In genomic region chr6:109007521-109007920, GRCh38 we compare ENCODE assay signal across 9 cellular contexts.
DNase-seq lines count a peak whose midpoint lies in the region; ATAC-seq and TF ChIP-seq lines count a peak whose summit lies in the region.
"Had no signal": no experiment of that assay in that cellular context is flagged by ENCODE, and none has a peak within 500 bp of the region (broad histone marks: within the 10 kb centered on the region; RNA-seq: fewer than 3 reads in every experiment).

No MANE protein-coding gene starts in this region.

- peaks cover 30% of the 10 kb centered on the region for H3K4me1 ChIP-seq in HEK293 (ENCODE audit: control insufficient read depth, insufficient read depth, low read length)

- CTCF ChIA-PET in HEK293 (lab: Yijun Ruan, JAX) = interaction anchor here (0.6 to 1.1 kb wide), 3 partner anchors 66 to 1421 kb away, joined by 3 read pairs; no protein-coding TSS in a partner anchor
- CTCF ChIA-PET in activated CD4-positive, alpha-beta memory T cell treated with anti-CD3 and anti-CD28 coated beads for 36 hours (lab: Charles Lee) = interaction anchor here (0.8 to 4.3 kb wide), 5 partner anchors 12 to 65 kb away, joined by 3 to 21 read pairs (median 3); no protein-coding TSS in a partner anchor

- no peaks in the 10 kb centered on the region for H3K36me3 ChIP-seq in HEK293 (ENCODE audit: control insufficient read depth in 2 of 2, insufficient read depth in 1 of 2, low read length in 2 of 2)

- no peaks in the 10 kb centered on the region for H3K9me3 Mint-ChIP-seq in activated CD4-positive, alpha-beta memory T cell treated with anti-CD3 and anti-CD28 coated beads for 36 hours

- intact Hi-C loops in activated CD4-positive, alpha-beta memory T cell treated with anti-CD3 and anti-CD28 coated beads for 36 hours (cut with micrococcal nuclease) = no loop called here

- no peak for TF ChIP-seq CTCF in HEK293 (tag by site-specific recombination; IDR thresholded peaks at IDR 0.05)
- no peak for TF ChIP-seq CTCF in fibroblast of pulmonary artery (IDR thresholded peaks at IDR 0.05; ENCODE audit: low read length, missing control alignments)

- no peaks in the 10 kb centered on the region for H3K9me3 ChIP-seq in HEK293 (ENCODE audit: control insufficient read depth, insufficient read depth, low read depth, low read length)

- H3K27me3 Mint-ChIP-seq in activated CD4-positive, alpha-beta memory T cell treated with anti-CD3 and anti-CD28 coated beads for 36 hours = no peaks in the 10 kb centered on the region

- ATAC-seq in GM21576 (IDR thresholded peaks at IDR 0.05; ENCODE audit: unreplicated experiment) (no peak), GM21737 (IDR thresholded peaks at IDR 0.05; ENCODE audit: unreplicated experiment) (no peak)

- H3K27ac ChIP-seq in HEK293 (ENCODE audit: extremely low read depth, low read depth, low read length) = no peak overlapping the region

- peak overlapping the region; percentile 91 for H3K4me3 Mint-ChIP-seq in activated CD4-positive, alpha-beta memory T cell treated with anti-CD3 and anti-CD28 coated beads for 36 hours

- peak overlapping the region; percentile 97 for H3K4me3 ChIP-seq in HEK293 (ENCODE audit: low read depth, low read length)
- peak overlapping the region; percentile 75 for H3K4me3 ChIP-seq in fibroblast of pulmonary artery (replicated peaks; ENCODE audit: low read depth, low read length)
- peak overlapping the region; percentile 83 for H3K4me3 ChIP-seq in skeletal muscle cell (ENCODE audit: low read depth, low read length)
- H3K4me3 ChIP-seq: lung had no signal

- no peak for DNase-seq in activated CD4-positive, alpha-beta memory T cell treated with anti-CD3 and anti-CD28 coated beads for 36 hours
- DNase-seq in fibroblast of pulmonary artery (ENCODE audit: low read depth) (no peak), skeletal muscle cell (ENCODE audit: low read depth) (no peak), ACHN (no peak), hippocampal formation (lab: John Stamatoyannopoulos, UW) (no peak)

- H3K27ac Mint-ChIP-seq in activated CD4-positive, alpha-beta memory T cell treated with anti-CD3 and anti-CD28 coated beads for 36 hours = no peak overlapping the region

- H3K36me3 Mint-ChIP-seq in activated CD4-positive, alpha-beta memory T cell treated with anti-CD3 and anti-CD28 coated beads for 36 hours = no peaks in the 10 kb centered on the region

- POLR2A ChIA-PET in HEK293 (lab: Yijun Ruan, JAX) = interaction anchor here (0.7 to 4.4 kb wide), 3 partner anchors 60 to 418 kb away, joined by 3 to 27 read pairs (median 7); partner anchors contain the start of genes CEP57L1 and SESN1
- POLR2A ChIA-PET in activated CD4-positive, alpha-beta memory T cell treated with anti-CD3 and anti-CD28 coated beads for 36 hours (lab: Charles Lee) = interaction anchor here (0.9 to 2.9 kb wide), 5 partner anchors 86 to 449 kb away, joined by 3 to 13 read pairs (median 4); partner anchors contain the start of gene SESN1

- peaks cover 51% of the 10 kb centered on the region for H3K4me1 Mint-ChIP-seq in activated CD4-positive, alpha-beta memory T cell treated with anti-CD3 and anti-CD28 coated beads for 36 hours (ENCODE audit: low read depth)

- in situ Hi-C loops in ACHN (cut with HindIII; ENCODE audit: low pct_ligation_motif_present, low pct_unique_long_range_greater_than_20kb, low sequenced_read_pairs) = no loop called here

TF ChIP-seq in HEK293, 187 proteins besides CTCF, POLR2A, EP300 and RAD21:
- TF ChIP-seq ZNF830 (tag by site-specific recombination; IDR thresholded peaks at IDR 0.05; ENCODE audit: low read depth) (no peak), PRDM1 (tag by site-specific recombination; IDR thresholded peaks at IDR 0.05) (0 out of 2 replicates have a peak, but pooled peaks have one; percentile 2), ZNF184 (tag by site-specific recombination; IDR thresholded peaks at IDR 0.05) (no peak), KLF7 (tag by site-specific recombination; IDR thresholded peaks at IDR 0.05; ENCODE audit: borderline replicate concordance) (no peak), ZBTB49 (tag by site-specific recombination; IDR thresholded peaks at IDR 0.05; ENCODE audit: low read depth) (no peak), HOXC10 (CRISPR knock-in tag; IDR thresholded peaks at IDR 0.05) (no peak), ZNF555 (tag by site-specific recombination; conservative IDR thresholded peaks at IDR 0.05) (no peak), ZNF362 (tag by site-specific recombination; IDR thresholded peaks at IDR 0.05) (peak; percentile 78; the same call in 1 of the 2 replicates)
